Comparison of ENCODE assay signal across 1 cellular context in genomic region chr17:82518826-82519810, GRCh38.
A peak's percentile ranks its signal among the peaks of the same experiment; 100 is the strongest.
TF ChIP-seq lines count a peak whose summit lies in the region.

TSS of gene FOXK2 (plus strand) at chr17:82519732. CDS start at chr17:82519889, 157 bp downstream.

TF ChIP-seq in K562, 482 proteins besides CTCF, POLR2A, EP300 and RAD21 (continued from another document and continues in another):
- peak; percentile 100 for TF ChIP-seq RBM25 (IDR thresholded peaks at IDR 0.05; ENCODE audit: low read depth, low read length, severe bottlenecking)
- TF ChIP-seq EZH2 (IDR thresholded peaks at IDR 0.05; ENCODE audit: borderline replicate concordance, low read depth, low read length), result no peak
- TF ChIP-seq ZBTB49 (CRISPR knock-in tag; IDR thresholded peaks at IDR 0.05; ENCODE audit: borderline replicate concordance), result 0 out of 2 replicates have a peak, but pooled peaks have one; percentile 31
- no peak for TF ChIP-seq ARHGAP35 (IDR thresholded peaks at IDR 0.05; ENCODE audit: partially characterized antibody)
- TF ChIP-seq UBTF (IDR thresholded peaks at IDR 0.05; ENCODE audit: borderline replicate concordance in 1 of 2, low read depth in 2 of 2, low read length in 2 of 2), result no peak
- TF ChIP-seq PHF20 (IDR thresholded peaks at IDR 0.05; ENCODE audit: partially characterized antibody), result no peak
- no peak for TF ChIP-seq ZNF354B (CRISPR knock-in tag; IDR thresholded peaks at IDR 0.05)
- TF ChIP-seq MECOM (CRISPR knock-in tag; IDR thresholded peaks at IDR 0.05), result no peak
- no peak for TF ChIP-seq ZNF518B (CRISPR knock-in tag; IDR thresholded peaks at IDR 0.05)
- TF ChIP-seq XRCC5 (IDR thresholded peaks at IDR 0.05; ENCODE audit: low read depth, low read length), result no peak
- no peak for TF ChIP-seq XRCC3 (IDR thresholded peaks at IDR 0.05)
- no peak for TF ChIP-seq MBD1 (CRISPR knock-in tag; IDR thresholded peaks at IDR 0.05)
- no peak for TF ChIP-seq HOMEZ (CRISPR knock-in tag; IDR thresholded peaks at IDR 0.05)
- TF ChIP-seq ASH1L (IDR thresholded peaks at IDR 0.05; ENCODE audit: borderline replicate concordance, low read depth, partially characterized antibody), result peak; percentile 61
- no peak for TF ChIP-seq ZNF3 (CRISPR knock-in tag; IDR thresholded peaks at IDR 0.05)
- TF ChIP-seq RNF2 (IDR thresholded peaks at IDR 0.05), result no peak
- no peak for TF ChIP-seq TFAM (CRISPR knock-in tag; conservative IDR thresholded peaks at IDR 0.05)
- no peak for TF ChIP-seq DLX4 (CRISPR knock-in tag; IDR thresholded peaks at IDR 0.05)
- no peak for TF ChIP-seq ATF6 (CRISPR knock-in tag; IDR thresholded peaks at IDR 0.05)
- 0 out of 2 replicates have a peak, but pooled peaks have one; percentile 28 for TF ChIP-seq ZBTB5 (IDR thresholded peaks at IDR 0.05)
- no peak for TF ChIP-seq SIRT6 (IDR thresholded peaks at IDR 0.05; ENCODE audit: low read depth, low read length)
- TF ChIP-seq CAMTA2 (CRISPR knock-in tag; conservative IDR thresholded peaks at IDR 0.05), result no peak
- TF ChIP-seq ZNF143 (CRISPR knock-in tag; IDR thresholded peaks at IDR 0.05), result no peak
- TF ChIP-seq ZBED1 (IDR thresholded peaks at IDR 0.05), result no peak
- no peak for TF ChIP-seq CTCFL (IDR thresholded peaks at IDR 0.05; ENCODE audit: borderline replicate concordance, insufficient read depth, low read depth, low read length, poor library complexity, severe bottlenecking)
- TF ChIP-seq ZC3H8 (IDR thresholded peaks at IDR 0.05), result no peak
- no peak for TF ChIP-seq RBM22 (IDR thresholded peaks at IDR 0.05; ENCODE audit: low read depth, low read length, poor library complexity, severe bottlenecking)
- no peak for TF ChIP-seq HINFP (tag; conservative IDR thresholded peaks at IDR 0.05; ENCODE audit: low read depth)
- TF ChIP-seq NR4A1 (CRISPR knock-in tag; IDR thresholded peaks at IDR 0.05), result no peak
- peak; percentile 88; the same call in 1 of the 2 replicates for TF ChIP-seq NR4A1 (tag; IDR thresholded peaks at IDR 0.05)
- peak; percentile 97 for TF ChIP-seq FOXM1 (IDR thresholded peaks at IDR 0.05; ENCODE audit: low read depth)
- peak; percentile 82 for TF ChIP-seq FOXM1 (CRISPR knock-in tag; IDR thresholded peaks at IDR 0.05; ENCODE audit: low read depth)
- TF ChIP-seq ZSCAN29 (IDR thresholded peaks at IDR 0.05), result peak; percentile 37; the same call in 1 of the 2 replicates
- no peak for TF ChIP-seq ETV1 (tag; conservative IDR thresholded peaks at IDR 0.05; ENCODE audit: low read depth)
- TF ChIP-seq CREB3 (tag; conservative IDR thresholded peaks at IDR 0.05; ENCODE audit: low read depth), result no peak
- no peak for TF ChIP-seq ZNF217 (CRISPR knock-in tag; IDR thresholded peaks at IDR 0.05)
- no peak for TF ChIP-seq CBX2 (IDR thresholded peaks at IDR 0.05; ENCODE audit: insufficient read depth, low read length, poor library complexity, severe bottlenecking)
- TF ChIP-seq U2AF1 (optimal IDR thresholded peaks at IDR 0.05; ENCODE audit: low read depth, low read length), result no peak
- no peak for TF ChIP-seq CSDE1 (IDR thresholded peaks at IDR 0.05)
- TF ChIP-seq ZNF232 (CRISPR knock-in tag; IDR thresholded peaks at IDR 0.05), result 0 out of 2 replicates have a peak, but pooled peaks have one; percentile 73
- TF ChIP-seq SRSF3 (IDR thresholded peaks at IDR 0.05; ENCODE audit: insufficient read depth, low read length), result no peak
